Comparison of ENCODE assay signal across 1 cellular context in the genomic region with DNA sequence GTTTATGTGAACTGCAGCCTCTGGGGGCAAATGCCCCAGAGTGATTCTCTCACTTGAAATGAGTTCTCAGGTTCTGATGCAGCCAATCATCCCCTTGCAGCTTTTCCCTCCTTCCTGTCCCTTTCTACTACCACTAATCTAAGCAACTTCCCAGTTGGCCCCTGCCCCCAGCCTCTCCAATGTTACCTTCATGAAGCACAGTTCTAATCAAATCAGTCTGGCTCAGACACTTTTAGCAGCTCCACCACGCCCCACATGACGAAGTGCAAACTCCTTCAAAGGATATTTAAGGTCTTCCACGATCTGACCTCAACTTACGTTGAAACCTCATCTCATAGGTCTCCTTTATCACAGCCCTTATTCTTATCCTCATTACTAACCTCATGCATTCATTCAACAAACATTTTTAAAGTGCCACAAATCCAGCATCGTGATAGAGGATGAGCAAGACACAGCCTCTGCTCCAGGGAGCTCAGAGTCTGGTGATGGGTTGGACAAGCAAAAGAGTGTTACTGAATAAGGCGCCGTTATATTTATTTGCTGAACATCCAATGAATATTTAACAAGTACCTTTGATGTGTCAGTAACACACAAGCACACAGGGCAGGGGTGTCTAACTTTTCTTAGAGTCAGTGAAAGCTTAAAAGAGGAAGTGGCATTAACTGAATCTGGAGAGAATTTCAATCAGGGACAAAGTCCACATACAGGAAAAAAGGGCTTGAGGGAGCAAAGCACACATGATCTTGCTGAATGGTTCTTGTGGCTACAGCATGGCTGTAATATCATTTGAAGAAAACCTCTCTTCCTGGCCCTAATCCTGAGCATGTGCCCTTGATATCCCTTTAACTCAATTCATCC.
TF ChIP-seq lines count a peak whose summit lies in the region.

No MANE protein-coding gene starts in this region.

TF ChIP-seq in HepG2, 621 proteins besides CTCF, POLR2A, EP300 and RAD21 (continued from another document):
- TF ChIP-seq, protein P1, sequence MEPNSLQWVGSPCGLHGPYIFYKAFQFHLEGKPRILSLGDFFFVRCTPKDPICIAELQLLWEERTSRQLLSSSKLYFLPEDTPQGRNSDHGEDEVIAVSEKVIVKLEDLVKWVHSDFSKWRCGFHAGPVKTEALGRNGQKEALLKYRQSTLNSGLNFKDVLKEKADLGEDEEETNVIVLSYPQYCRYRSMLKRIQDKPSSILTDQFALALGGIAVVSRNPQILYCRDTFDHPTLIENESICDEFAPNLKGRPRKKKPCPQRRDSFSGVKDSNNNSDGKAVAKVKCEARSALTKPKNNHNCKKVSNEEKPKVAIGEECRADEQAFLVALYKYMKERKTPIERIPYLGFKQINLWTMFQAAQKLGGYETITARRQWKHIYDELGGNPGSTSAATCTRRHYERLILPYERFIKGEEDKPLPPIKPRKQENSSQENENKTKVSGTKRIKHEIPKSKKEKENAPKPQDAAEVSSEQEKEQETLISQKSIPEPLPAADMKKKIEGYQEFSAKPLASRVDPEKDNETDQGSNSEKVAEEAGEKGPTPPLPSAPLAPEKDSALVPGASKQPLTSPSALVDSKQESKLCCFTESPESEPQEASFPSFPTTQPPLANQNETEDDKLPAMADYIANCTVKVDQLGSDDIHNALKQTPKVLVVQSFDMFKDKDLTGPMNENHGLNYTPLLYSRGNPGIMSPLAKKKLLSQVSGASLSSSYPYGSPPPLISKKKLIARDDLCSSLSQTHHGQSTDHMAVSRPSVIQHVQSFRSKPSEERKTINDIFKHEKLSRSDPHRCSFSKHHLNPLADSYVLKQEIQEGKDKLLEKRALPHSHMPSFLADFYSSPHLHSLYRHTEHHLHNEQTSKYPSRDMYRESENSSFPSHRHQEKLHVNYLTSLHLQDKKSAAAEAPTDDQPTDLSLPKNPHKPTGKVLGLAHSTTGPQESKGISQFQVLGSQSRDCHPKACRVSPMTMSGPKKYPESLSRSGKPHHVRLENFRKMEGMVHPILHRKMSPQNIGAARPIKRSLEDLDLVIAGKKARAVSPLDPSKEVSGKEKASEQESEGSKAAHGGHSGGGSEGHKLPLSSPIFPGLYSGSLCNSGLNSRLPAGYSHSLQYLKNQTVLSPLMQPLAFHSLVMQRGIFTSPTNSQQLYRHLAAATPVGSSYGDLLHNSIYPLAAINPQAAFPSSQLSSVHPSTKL (CRISPR knock-in tag; IDR thresholded peaks at IDR 0.05) = peak; percentile 49; the same call in 1 of the 2 replicates
